ENCODE assay signal across 1 cellular context in the genomic region with DNA sequence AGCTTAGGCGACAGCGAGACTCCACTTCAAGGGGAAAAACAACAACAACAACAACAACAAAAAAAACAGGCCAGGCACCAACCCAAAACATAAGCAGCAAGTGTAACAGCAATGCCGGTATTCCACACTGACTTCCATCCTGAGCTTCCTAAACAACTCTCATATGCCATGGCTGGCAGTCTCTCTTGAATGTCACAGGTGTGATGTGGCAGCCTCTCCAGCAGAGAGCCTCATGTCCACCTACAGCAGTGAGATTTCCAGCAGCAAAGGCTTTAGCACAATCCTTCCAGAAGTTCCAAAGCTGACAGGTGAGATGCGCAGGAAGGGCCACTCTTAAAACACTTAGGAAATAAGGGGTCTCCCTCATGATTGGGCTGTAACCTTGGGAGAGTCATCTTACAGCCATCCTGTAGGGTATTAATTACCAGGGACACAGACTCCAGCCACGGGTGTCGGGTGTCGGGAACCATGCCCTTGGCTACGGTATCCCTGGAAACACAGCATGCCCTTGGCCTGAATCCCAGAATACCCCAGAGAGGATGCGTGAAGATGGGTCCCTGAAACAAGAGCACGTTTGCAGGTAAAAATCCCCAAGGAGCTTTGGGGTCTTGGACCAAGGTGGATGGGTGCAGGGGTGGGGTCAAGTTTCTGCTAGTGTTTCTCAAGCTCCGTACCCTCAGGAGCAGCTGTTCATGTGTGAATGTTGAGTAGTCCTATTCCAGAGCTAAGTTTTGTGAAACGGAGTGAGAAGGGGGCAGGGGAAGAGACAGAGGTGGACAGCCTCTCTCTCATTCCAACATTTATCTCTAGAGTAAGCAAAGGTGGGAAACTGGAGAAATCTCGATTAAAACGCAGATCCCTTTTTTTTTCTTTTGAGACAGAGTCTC.
TF ChIP-seq lines count a peak whose summit lies in the region.

No MANE protein-coding gene starts in this region.

TF ChIP-seq in HEK293, 187 proteins besides CTCF, POLR2A, EP300 and RAD21 (continued from another document):
- TF ChIP-seq, protein P1, sequence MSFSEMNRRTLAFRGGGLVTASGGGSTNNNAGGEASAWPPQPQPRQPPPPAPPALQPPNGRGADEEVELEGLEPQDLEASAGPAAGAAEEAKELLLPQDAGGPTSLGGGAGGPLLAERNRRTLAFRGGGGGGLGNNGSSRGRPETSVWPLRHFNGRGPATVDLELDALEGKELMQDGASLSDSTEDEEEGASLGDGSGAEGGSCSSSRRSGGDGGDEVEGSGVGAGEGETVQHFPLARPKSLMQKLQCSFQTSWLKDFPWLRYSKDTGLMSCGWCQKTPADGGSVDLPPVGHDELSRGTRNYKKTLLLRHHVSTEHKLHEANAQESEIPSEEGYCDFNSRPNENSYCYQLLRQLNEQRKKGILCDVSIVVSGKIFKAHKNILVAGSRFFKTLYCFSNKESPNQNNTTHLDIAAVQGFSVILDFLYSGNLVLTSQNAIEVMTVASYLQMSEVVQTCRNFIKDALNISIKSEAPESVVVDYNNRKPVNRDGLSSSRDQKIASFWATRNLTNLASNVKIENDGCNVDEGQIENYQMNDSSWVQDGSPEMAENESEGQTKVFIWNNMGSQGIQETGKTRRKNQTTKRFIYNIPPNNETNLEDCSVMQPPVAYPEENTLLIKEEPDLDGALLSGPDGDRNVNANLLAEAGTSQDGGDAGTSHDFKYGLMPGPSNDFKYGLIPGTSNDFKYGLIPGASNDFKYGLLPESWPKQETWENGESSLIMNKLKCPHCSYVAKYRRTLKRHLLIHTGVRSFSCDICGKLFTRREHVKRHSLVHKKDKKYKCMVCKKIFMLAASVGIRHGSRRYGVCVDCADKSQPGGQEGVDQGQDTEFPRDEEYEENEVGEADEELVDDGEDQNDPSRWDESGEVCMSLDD (tag by site-specific recombination; IDR thresholded peaks at IDR 0.05) = 0 out of 2 replicates have a peak, but pooled peaks have one; percentile 20
- TF ChIP-seq ZIC2 (tag by site-specific recombination; IDR thresholded peaks at IDR 0.05) (peak; percentile 73), ZNF138 (tag by site-specific recombination; IDR thresholded peaks at IDR 0.05; ENCODE audit: borderline replicate concordance) (no peak), ZNF629 (tag by site-specific recombination; IDR thresholded peaks at IDR 0.05) (0 out of 2 replicates have a peak, but pooled peaks have one; percentile 54), ZNF600 (tag by site-specific recombination; IDR thresholded peaks at IDR 0.05) (peak; percentile 73), ZNF843 (tag by site-specific recombination; IDR thresholded peaks at IDR 0.05) (peak; percentile 33; the same call in 1 of the 2 replicates), ZEB2 (tag by site-specific recombination; IDR thresholded peaks at IDR 0.05) (peak; percentile 79), SP7 (tag by site-specific recombination; IDR thresholded peaks at IDR 0.05) (peak; percentile 87), IKZF3 (tag by site-specific recombination; IDR thresholded peaks at IDR 0.05) (peak; percentile 76), ZNF112 (tag by site-specific recombination; IDR thresholded peaks at IDR 0.05) (no peak), ZNF24 (tag by site-specific recombination; IDR thresholded peaks at IDR 0.05) (peak; percentile 55; the same call in 1 of the 2 replicates), SCRT1 (tag by site-specific recombination; IDR thresholded peaks at IDR 0.05; ENCODE audit: borderline replicate concordance) (peak; percentile 19; the same call in 1 of the 2 replicates), ZNF354C (tag by site-specific recombination; IDR thresholded peaks at IDR 0.05; ENCODE audit: borderline replicate concordance, low read depth) (no peak), ZNF266 (tag by site-specific recombination; IDR thresholded peaks at IDR 0.05; ENCODE audit: low read depth) (no peak), ZBTB48 (tag by site-specific recombination; IDR thresholded peaks at IDR 0.05) (peak; percentile 95), ZNF561 (tag by site-specific recombination; IDR thresholded peaks at IDR 0.05; ENCODE audit: borderline replicate concordance) (peak; percentile 51; the same call in 1 of the 2 replicates), SCRT2 (tag by site-specific recombination; IDR thresholded peaks at IDR 0.05) (peak; percentile 73)
- TF ChIP-seq, protein P2, sequence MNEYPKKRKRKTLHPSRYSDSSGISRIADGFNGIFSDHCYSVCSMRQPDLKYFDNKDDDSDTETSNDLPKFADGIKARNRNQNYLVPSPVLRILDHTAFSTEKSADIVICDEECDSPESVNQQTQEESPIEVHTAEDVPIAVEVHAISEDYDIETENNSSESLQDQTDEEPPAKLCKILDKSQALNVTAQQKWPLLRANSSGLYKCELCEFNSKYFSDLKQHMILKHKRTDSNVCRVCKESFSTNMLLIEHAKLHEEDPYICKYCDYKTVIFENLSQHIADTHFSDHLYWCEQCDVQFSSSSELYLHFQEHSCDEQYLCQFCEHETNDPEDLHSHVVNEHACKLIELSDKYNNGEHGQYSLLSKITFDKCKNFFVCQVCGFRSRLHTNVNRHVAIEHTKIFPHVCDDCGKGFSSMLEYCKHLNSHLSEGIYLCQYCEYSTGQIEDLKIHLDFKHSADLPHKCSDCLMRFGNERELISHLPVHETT (tag by site-specific recombination; IDR thresholded peaks at IDR 0.05) = 0 out of 2 replicates have a peak, but pooled peaks have one; percentile 17
